8 cellular contexts compared by ENCODE assay signal in genomic region chr10:95756796-95757657, GRCh38. TPM values are rescaled to one million over a fixed set of nuclear protein-coding genes. Genes with fewer than 3 reads are reported as not detected.
DNase-seq lines count a peak whose midpoint lies in the region; ATAC-seq and TF ChIP-seq lines count a peak whose summit lies in the region.
"Had no signal": no experiment of that assay in that cellular context is flagged by ENCODE, and none has a peak within 500 bp of the region (broad histone marks: within the 10 kb centered on the region; RNA-seq: fewer than 3 reads in every experiment).

No MANE protein-coding gene starts in this region.

- no peak overlapping the region for H3K4me3 ChIP-seq in Loucy (ENCODE audit: low read length, poor library complexity, severe bottlenecking)
- peak overlapping the region; percentile 52 for H3K4me3 ChIP-seq in lower lobe of right lung
- H3K4me3 ChIP-seq in suprapubic skin: peak overlapping the region; percentile 33

- no peaks in the 10 kb centered on the region for H3K36me3 Mint-ChIP-seq in activated naive CD8-positive, alpha-beta T cell treated with anti-CD3 and anti-CD28 coated beads, Interleukin-2, amount 50 U/mL, for 24 hours (ENCODE audit: low read depth)

- peaks cover 38% of the 10 kb centered on the region for H3K4me1 Mint-ChIP-seq in activated naive CD8-positive, alpha-beta T cell treated with anti-CD3 and anti-CD28 coated beads, Interleukin-2, amount 50 U/mL, for 24 hours

- 11% methylated on average over 5 of the region's 5 CpGs for WGBS in suprapubic skin

- TF ChIP-seq EP300 in suprapubic skin (IDR thresholded peaks at IDR 0.05): no peak

- H3K9ac ChIP-seq in Loucy (ENCODE audit: low read depth, low read length, poor library complexity, severe bottlenecking): no peak overlapping the region

- H3K27ac ChIP-seq in lower lobe of right lung (peak overlapping the region; percentile 83), suprapubic skin (peak overlapping the region; percentile 55)

- no peak for TF ChIP-seq CTCF in Loucy (conservative IDR thresholded peaks at IDR 0.05; ENCODE audit: low read length)
- no peak for TF ChIP-seq CTCF in lower lobe of right lung (IDR thresholded peaks at IDR 0.05)
- TF ChIP-seq CTCF in suprapubic skin (IDR thresholded peaks at IDR 0.05): no peak

- H3F3A ChIP-seq in Loucy (ENCODE audit: low read depth): no peaks in the 10 kb centered on the region

- H3K27me3 ChIP-seq in Loucy (ENCODE audit: insufficient read depth, low read length, poor library complexity, severe bottlenecking) (no peaks in the 10 kb centered on the region), lower lobe of right lung (ENCODE audit: low read depth) (no peaks in the 10 kb centered on the region), suprapubic skin (no peaks in the 10 kb centered on the region)

- ATAC-seq in activated naive CD8-positive, alpha-beta T cell treated with anti-CD3 and anti-CD28 coated beads, Interleukin-2, amount 50 U/mL, for 24 hours: no peak
- ATAC-seq in lower lobe of right lung: no peak

- H2AFZ ChIP-seq in Loucy (ENCODE audit: low read length): peak overlapping the region; percentile 72

- H3K9me3 Mint-ChIP-seq in activated naive CD8-positive, alpha-beta T cell treated with anti-CD3 and anti-CD28 coated beads, Interleukin-2, amount 50 U/mL, for 24 hours: no peaks in the 10 kb centered on the region

- no peak overlapping the region for H3K4me2 ChIP-seq in Loucy (ENCODE audit: low read depth, low read length, poor library complexity, severe bottlenecking)

- intact Hi-C loops in lower lobe of right lung (cut with DNase I): no loop called here

- no peaks in the 10 kb centered on the region for H3K36me3 ChIP-seq in Loucy (ENCODE audit: insufficient read depth, low read length)
- H3K36me3 ChIP-seq in lower lobe of right lung: no peaks in the 10 kb centered on the region
- H3K36me3 ChIP-seq in suprapubic skin: no peaks in the 10 kb centered on the region

- H3K9me3 ChIP-seq in Loucy (ENCODE audit: insufficient read depth, low read depth, low read length) (no peaks in the 10 kb centered on the region), lower lobe of right lung (no peaks in the 10 kb centered on the region), suprapubic skin (no peaks in the 10 kb centered on the region)

- no peaks in the 10 kb centered on the region for H4K20me1 ChIP-seq in Loucy (ENCODE audit: insufficient read depth, low read length, poor library complexity, severe bottlenecking)

- H3K4me1 ChIP-seq in Loucy (ENCODE audit: insufficient read depth, low read length, poor library complexity, severe bottlenecking) (peaks cover 4% of the 10 kb centered on the region), lower lobe of right lung (peaks cover 18% of the 10 kb centered on the region), suprapubic skin (peaks cover 4% of the 10 kb centered on the region)

- peak overlapping the region; percentile 73 for H3K4me3 Mint-ChIP-seq in activated naive CD8-positive, alpha-beta T cell treated with anti-CD3 and anti-CD28 coated beads, Interleukin-2, amount 50 U/mL, for 24 hours

- no peak for DNase-seq in activated naive CD8-positive, alpha-beta T cell treated with anti-CD3 and anti-CD28 coated beads, Interleukin-2, amount 50 U/mL, for 24 hours
- DNase-seq in lower lobe of right lung (no peak), suprapubic skin (ENCODE audit: low spot score in 2 of 2) (no peak), NCI-H1048 (lab: John Stamatoyannopoulos, UW) (no peak), ecto neural progenitor cell (ENCODE audit: low spot score) (no peak), OCI-M1 (lab: John Stamatoyannopoulos, UW) (no peak)
- DNase-seq: NCI-H510A had no signal

- peaks cover 28% of the 10 kb centered on the region for H3K27me3 Mint-ChIP-seq in activated naive CD8-positive, alpha-beta T cell treated with anti-CD3 and anti-CD28 coated beads, Interleukin-2, amount 50 U/mL, for 24 hours

- H3K79me2 ChIP-seq in Loucy (ENCODE audit: insufficient read depth, low read length): no peaks in the 10 kb centered on the region

- H3K27ac Mint-ChIP-seq in activated naive CD8-positive, alpha-beta T cell treated with anti-CD3 and anti-CD28 coated beads, Interleukin-2, amount 50 U/mL, for 24 hours: no peak overlapping the region

- TF ChIP-seq POLR2A in suprapubic skin (IDR thresholded peaks at IDR 0.05): no peak

- no peaks in the 10 kb centered on the region for H3K9me2 ChIP-seq in Loucy (replicated peaks; ENCODE audit: low read depth, low read length)

RNA-seq across cellular contexts. Expression of gene ENTPD1, which starts 1.1 kb away (rescaled TPM):
- total RNA-seq in lower lobe of right lung (34.5 TPM), suprapubic skin (10 to 100 TPM in 3 of 4 donors, 1 to 10 TPM in 1; 6.3 to 18.9 (median 12.5) TPM)
